16 cellular contexts compared by ENCODE assay signal in the genomic region with DNA sequence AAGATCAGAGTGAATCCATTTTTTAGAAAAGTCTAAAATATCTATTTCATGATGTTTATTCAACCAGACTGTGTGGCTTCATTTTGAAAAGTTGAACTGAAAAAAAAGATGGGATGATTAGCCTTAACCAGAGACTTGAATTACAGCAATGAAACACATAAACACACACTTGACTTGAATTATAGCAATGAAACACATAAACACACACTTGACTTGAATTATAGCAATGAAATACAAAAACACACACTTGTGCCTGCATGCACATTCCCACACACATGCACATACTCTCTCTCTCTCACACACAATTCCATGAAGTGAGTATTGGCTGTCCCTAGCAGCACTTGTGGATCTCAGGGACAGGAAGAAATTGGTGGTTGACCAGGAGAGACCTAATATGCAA.
DNase-seq lines count a peak whose midpoint lies in the region; ATAC-seq and TF ChIP-seq lines count a peak whose summit lies in the region.
"Had no signal": no experiment of that assay in that cellular context is flagged by ENCODE, and none has a peak within 500 bp of the region (broad histone marks: within the 10 kb centered on the region; RNA-seq: fewer than 3 reads in every experiment).

No MANE protein-coding gene starts in this region.

- no peaks in the 10 kb centered on the region for H3K27me3 Mint-ChIP-seq in nephron (ENCODE audit: low read depth)

- H3K9me3 Mint-ChIP-seq in nephron: peaks cover 4% of the 10 kb centered on the region
- H3K9me3 Mint-ChIP-seq: CD4-positive, alpha-beta T cell; IgD-negative memory B cell had no signal

- H3K27ac Mint-ChIP-seq in nephron: peak overlapping the region; percentile 74 to 91 (median 88)
- H3K27ac Mint-ChIP-seq: CD4-positive, alpha-beta T cell had no signal

- H4K20me1 ChIP-seq in BLaER1: no peaks in the 10 kb centered on the region
- no peaks in the 10 kb centered on the region for H4K20me1 ChIP-seq in DOHH2 (ENCODE audit: control insufficient read depth, insufficient read depth, low read depth, low read length)

- no peak overlapping the region for H3K27ac ChIP-seq in BLaER1
- H3K27ac ChIP-seq in DOHH2 (ENCODE audit: low read depth, low read length): peak overlapping the region; percentile 98

- no peak overlapping the region for H3K4me3 Mint-ChIP-seq in nephron
- H3K4me3 Mint-ChIP-seq: CD4-positive, alpha-beta T cell; IgD-negative memory B cell had no signal

- H3K4me1 ChIP-seq in BLaER1: peaks cover 81% of the 10 kb centered on the region
- H3K4me1 ChIP-seq in DOHH2 (ENCODE audit: control insufficient read depth, low read length): peaks cover 97% of the 10 kb centered on the region
- H3K4me1 ChIP-seq: HAP-1 had no signal

- H3K79me2 ChIP-seq in DOHH2 (ENCODE audit: control insufficient read depth, low read length): no peaks in the 10 kb centered on the region

- ATAC-seq in GM18502 (IDR thresholded peaks at IDR 0.05; ENCODE audit: poor library complexity, unreplicated experiment) (no peak), HG02610 (IDR thresholded peaks at IDR 0.05; ENCODE audit: unreplicated experiment) (no peak)

- no peak overlapping the region for H3K9ac ChIP-seq in BLaER1

- DNase-seq in NCI-H2029 (lab: John Stamatoyannopoulos, UW) (peak; percentile 10), dermis blood vessel endothelial cell (no peak)
- DNase-seq: 8988T; AML-193; C1 segment of cervical spinal cord; Calu3; CD4-positive, alpha-beta T cell; DMS 273 treated with DMSO at 0.1 percent for 48 hours; GDM1 had no signal

- TF ChIP-seq CTCF in DOHH2 (IDR thresholded peaks at IDR 0.05; ENCODE audit: low read depth, low read length, poor library complexity, severe bottlenecking): no peak
- TF ChIP-seq CTCF in nephron (IDR thresholded peaks at IDR 0.05; ENCODE audit: unreplicated experiment in 3 of 3): no peak

- no peaks in the 10 kb centered on the region for H3K36me3 Mint-ChIP-seq in nephron (ENCODE audit: low read depth)
- H3K36me3 Mint-ChIP-seq: IgD-negative memory B cell had no signal

- H3K4me1 Mint-ChIP-seq in nephron: peaks cover 46% of the 10 kb centered on the region
- H3K4me1 Mint-ChIP-seq: IgD-negative memory B cell had no signal

- H3K4me2 ChIP-seq in BLaER1: peak overlapping the region; percentile 62
- peak overlapping the region; percentile 74 for H3K4me2 ChIP-seq in DOHH2 (ENCODE audit: low read length)

- no peak overlapping the region for H3K4me3 ChIP-seq in BLaER1
- H3K4me3 ChIP-seq in DOHH2 (ENCODE audit: low read length): peak overlapping the region; percentile 62
- H3K4me3 ChIP-seq: HAP-1 had no signal

- H3K27me3 ChIP-seq in BLaER1 (no peaks in the 10 kb centered on the region), DOHH2 (ENCODE audit: control insufficient read depth, low read length) (no peaks in the 10 kb centered on the region)

- H3F3A ChIP-seq in DOHH2 (ENCODE audit: control insufficient read depth, insufficient read depth): peaks cover 50% of the 10 kb centered on the region

- no peaks in the 10 kb centered on the region for H3K9me2 ChIP-seq in DOHH2 (replicated peaks; ENCODE audit: control insufficient read depth, low read length)

- H3K9me3 ChIP-seq in BLaER1 (no peaks in the 10 kb centered on the region), DOHH2 (ENCODE audit: control insufficient read depth, insufficient read depth, low read length) (no peaks in the 10 kb centered on the region)
- H3K9me3 ChIP-seq: HAP-1 had no signal

- H3K36me3 ChIP-seq in BLaER1 (no peaks in the 10 kb centered on the region), DOHH2 (ENCODE audit: control insufficient read depth, low read length) (peaks cover 11% of the 10 kb centered on the region)
- H3K36me3 ChIP-seq: HAP-1 had no signal
